14 cellular contexts compared by ENCODE assay signal in the genomic region with DNA sequence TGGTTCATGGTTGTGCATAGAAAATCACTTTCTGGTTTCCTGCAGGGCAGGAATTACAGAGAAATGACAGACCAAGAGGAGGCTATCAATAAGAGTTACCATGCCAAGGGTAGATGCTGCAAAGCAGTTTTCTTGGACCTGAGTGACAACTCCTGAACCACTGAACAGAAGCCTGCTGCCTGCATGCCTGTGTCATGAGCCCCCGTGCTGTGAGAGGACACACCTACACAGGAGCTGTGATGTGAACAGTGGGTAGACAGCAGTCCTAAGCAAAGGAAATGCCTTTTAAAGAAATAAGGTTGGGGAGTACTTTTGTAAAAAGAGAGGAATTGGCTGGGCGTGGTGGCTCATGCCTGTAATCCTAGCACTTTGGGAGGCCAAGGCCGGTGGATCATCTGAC. TPM values are rescaled to one million over a fixed set of nuclear protein-coding genes. Genes with fewer than 3 reads are reported as not detected.
DNase-seq lines count a peak whose midpoint lies in the region; ATAC-seq, FAIRE-seq and TF ChIP-seq lines count a peak whose summit lies in the region.
"Had no signal": no experiment of that assay in that cellular context is flagged by ENCODE, and none has a peak within 500 bp of the region (broad histone marks: within the 10 kb centered on the region; RNA-seq: fewer than 3 reads in every experiment).

No MANE protein-coding gene starts in this region.

- H3K36me3 ChIP-seq in Loucy (ENCODE audit: insufficient read depth, low read length) (no peaks in the 10 kb centered on the region), keratinocyte (ENCODE audit: control insufficient read depth in 2 of 2, extremely low read depth in 1 of 2, insufficient read depth in 2 of 2, low read length in 2 of 2) (no peaks in the 10 kb centered on the region)
- H3K36me3 ChIP-seq: prostate gland had no signal

- intact Hi-C loops in activated CD4-positive, alpha-beta T cell treated with anti-CD3 and anti-CD28 coated beads for 36 hours (cut with DNase I, micrococcal nuclease), result loop anchor here (1.0 to 10.0 kb wide), 6 partner anchors 333 to 921 kb away; no protein-coding TSS in a partner anchor

- peaks cover 21% of the 10 kb centered on the region for H3K4me1 ChIP-seq in Loucy (ENCODE audit: insufficient read depth, low read length, poor library complexity, severe bottlenecking)
- peaks cover 19% of the 10 kb centered on the region for H3K4me1 ChIP-seq in keratinocyte (ENCODE audit: control insufficient read depth, extremely low read depth, insufficient read depth, low read length)
- H3K4me1 ChIP-seq: prostate gland had no signal

- no peaks in the 10 kb centered on the region for H3F3A ChIP-seq in Loucy (ENCODE audit: low read depth)

- H3K79me2 ChIP-seq in Loucy (ENCODE audit: insufficient read depth, low read length), result no peaks in the 10 kb centered on the region
- H3K79me2 ChIP-seq in keratinocyte (ENCODE audit: control insufficient read depth, insufficient read depth, low read length), result no peaks in the 10 kb centered on the region

- POLR2A ChIA-PET in activated CD4-positive, alpha-beta T cell treated with anti-CD3 and anti-CD28 coated beads for 36 hours (lab: Charles Lee), result no interaction called here

- H3K36me3 Mint-ChIP-seq in activated T-helper 17 cell treated with anti-CD3 and anti-CD28 coated beads, Interleukin-2, amount 50 U/mL, for 72 hours (ENCODE audit: low read depth), result no peaks in the 10 kb centered on the region
- no peaks in the 10 kb centered on the region for H3K36me3 Mint-ChIP-seq in activated CD4-positive, alpha-beta T cell treated with anti-CD3 and anti-CD28 coated beads for 36 hours (ENCODE audit: low read depth)
- H3K36me3 Mint-ChIP-seq: mesothelial cell of epicardium had no signal

- peak; percentile 66 for FAIRE-seq in keratinocyte (lab: Jason Lieb, UNC)

- H4K20me1 ChIP-seq in Loucy (ENCODE audit: insufficient read depth, low read length, poor library complexity, severe bottlenecking) (no peaks in the 10 kb centered on the region), keratinocyte (ENCODE audit: control insufficient read depth, extremely low read depth, insufficient read depth, low read length) (no peaks in the 10 kb centered on the region)

- CTCF ChIA-PET in activated CD4-positive, alpha-beta T cell treated with anti-CD3 and anti-CD28 coated beads for 36 hours (lab: Charles Lee), result interaction anchor here (0.5 to 2.0 kb wide), 6 partner anchors 68 to 675 kb away, joined by 3 to 5 read pairs (median 4); no protein-coding TSS in a partner anchor

- peaks cover 3% of the 10 kb centered on the region for H3K27me3 Mint-ChIP-seq in activated T-helper 17 cell treated with anti-CD3 and anti-CD28 coated beads, Interleukin-2, amount 50 U/mL, for 72 hours
- no peaks in the 10 kb centered on the region for H3K27me3 Mint-ChIP-seq in activated CD4-positive, alpha-beta T cell treated with anti-CD3 and anti-CD28 coated beads for 36 hours
- H3K27me3 Mint-ChIP-seq: effector memory CD8-positive, alpha-beta T cell had no signal

- H3K4me3 Mint-ChIP-seq in activated T-helper 17 cell treated with anti-CD3 and anti-CD28 coated beads, Interleukin-2, amount 50 U/mL, for 72 hours, result no peak overlapping the region
- no peak overlapping the region for H3K4me3 Mint-ChIP-seq in activated CD4-positive, alpha-beta T cell treated with anti-CD3 and anti-CD28 coated beads for 36 hours
- H3K4me3 Mint-ChIP-seq: mesothelial cell of epicardium had no signal

- H3K4me2 ChIP-seq in Loucy (ENCODE audit: low read depth, low read length, poor library complexity, severe bottlenecking) (peak overlapping the region; percentile 3), keratinocyte (ENCODE audit: control insufficient read depth, extremely low read depth, insufficient read depth, low read depth, low read length) (peak overlapping the region; percentile 67)

- no peak for TF ChIP-seq CTCF in Loucy (conservative IDR thresholded peaks at IDR 0.05; ENCODE audit: low read length)
- TF ChIP-seq CTCF in keratinocyte (optimal IDR thresholded peaks at IDR 0.05 in 1 of 3, IDR thresholded peaks at IDR 0.05 in 1 of 3, conservative IDR thresholded peaks at IDR 0.05 in 1 of 3; ENCODE audit: extremely low read depth in 1 of 3, insufficient read depth in 2 of 3, low read length in 3 of 3), result no peak

- no peaks in the 10 kb centered on the region for H3K9me3 ChIP-seq in Loucy (ENCODE audit: insufficient read depth, low read depth, low read length)
- no peaks in the 10 kb centered on the region for H3K9me3 ChIP-seq in keratinocyte (ENCODE audit: control insufficient read depth, low read depth, low read length)
- H3K9me3 ChIP-seq: prostate gland had no signal

- peaks cover 13% of the 10 kb centered on the region for H3K4me1 Mint-ChIP-seq in activated T-helper 17 cell treated with anti-CD3 and anti-CD28 coated beads, Interleukin-2, amount 50 U/mL, for 72 hours
- peaks cover 31% of the 10 kb centered on the region for H3K4me1 Mint-ChIP-seq in activated CD4-positive, alpha-beta T cell treated with anti-CD3 and anti-CD28 coated beads for 36 hours

- dilution Hi-C loops in keratinocyte (cut with MboI; ENCODE audit: extremely low pct_ligation_motif_present, low sequenced_read_pairs), result no loop called here

- H2AFZ ChIP-seq in Loucy (ENCODE audit: low read length) (no peak overlapping the region), keratinocyte (ENCODE audit: control insufficient read depth, low read length) (peak overlapping the region; percentile 52)

- H3K4me3 ChIP-seq in Loucy (ENCODE audit: low read length, poor library complexity, severe bottlenecking) (no peak overlapping the region), keratinocyte (ENCODE audit: control insufficient read depth in 2 of 3, extremely low read depth in 1 of 3, insufficient read depth in 2 of 3, low read depth in 1 of 3, low read length in 3 of 3) (no peak overlapping the region)
- H3K4me3 ChIP-seq: prostate gland had no signal

- H3K9me2 ChIP-seq in Loucy (replicated peaks; ENCODE audit: low read depth, low read length), result no peaks in the 10 kb centered on the region

- H3K9me3 Mint-ChIP-seq in activated T-helper 17 cell treated with anti-CD3 and anti-CD28 coated beads, Interleukin-2, amount 50 U/mL, for 72 hours, result no peaks in the 10 kb centered on the region
- H3K9me3 Mint-ChIP-seq in activated CD4-positive, alpha-beta T cell treated with anti-CD3 and anti-CD28 coated beads for 36 hours (ENCODE audit: low read depth), result no peaks in the 10 kb centered on the region
- H3K9me3 Mint-ChIP-seq: effector memory CD8-positive, alpha-beta T cell; HFFc6; mesothelial cell of epicardium had no signal

- ATAC-seq in activated T-helper 17 cell treated with anti-CD3 and anti-CD28 coated beads, Interleukin-2, amount 50 U/mL, for 72 hours (replicated peaks), result no peak
- no peak for ATAC-seq in activated CD4-positive, alpha-beta T cell treated with anti-CD3 and anti-CD28 coated beads for 36 hours
- ATAC-seq in GM21786 (IDR thresholded peaks at IDR 0.05; ENCODE audit: unreplicated experiment), result no peak

- no peaks in the 10 kb centered on the region for H3K9me1 ChIP-seq in keratinocyte (ENCODE audit: control insufficient read depth, extremely low read depth, insufficient read depth, low read length)

- H3K9ac ChIP-seq in Loucy (ENCODE audit: low read depth, low read length, poor library complexity, severe bottlenecking) (no peak overlapping the region), keratinocyte (ENCODE audit: control insufficient read depth, extremely low read depth, insufficient read depth, low read length) (peak overlapping the region; percentile 22)

- peak overlapping the region; percentile 83 for H3K27ac Mint-ChIP-seq in activated T-helper 17 cell treated with anti-CD3 and anti-CD28 coated beads, Interleukin-2, amount 50 U/mL, for 72 hours
- no peak overlapping the region for H3K27ac Mint-ChIP-seq in activated CD4-positive, alpha-beta T cell treated with anti-CD3 and anti-CD28 coated beads for 36 hours
- H3K27ac Mint-ChIP-seq: effector memory CD8-positive, alpha-beta T cell; mesothelial cell of epicardium had no signal

- H3K27me3 ChIP-seq in Loucy (ENCODE audit: insufficient read depth, low read length, poor library complexity, severe bottlenecking) (no peaks in the 10 kb centered on the region), keratinocyte (ENCODE audit: control insufficient read depth, extremely low read depth, insufficient read depth, low read length) (no peaks in the 10 kb centered on the region)

- peak overlapping the region; percentile 5 for H3K27ac ChIP-seq in keratinocyte (ENCODE audit: control insufficient read depth, insufficient read depth, low read length)
- H3K27ac ChIP-seq: prostate gland, SK-N-MC had no signal

- DNase-seq in EH (ENCODE audit: low read depth) (peak; percentile 22), keratinocyte (ENCODE audit: low read depth, low spot score) (no peak), hepatic stellate cell (ENCODE audit: low spot score) (no peak)
- DNase-seq in activated CD4-positive, alpha-beta T cell treated with anti-CD3 and anti-CD28 coated beads for 36 hours, result no peak
- DNase-seq: activated CD4-positive, alpha-beta T cell treated with anti-CD3 and anti-CD28 coated beads for 1 hour; NCI-H187 treated with DMSO at 0.1 percent for 48 hours had no signal

RNA-seq across cellular contexts. Expression of gene CREB1, which starts 54.2 kb away (rescaled TPM):
- 10 to 100 TPM; 84.2 to 97.5 TPM for total RNA-seq in activated T-helper 17 cell treated with anti-CD3 and anti-CD28 coated beads, Interleukin-2, amount 50 U/mL, for 72 hours
- 35.6 to 56.1 TPM (median 38.9 TPM) in 3 replicates for polyA plus RNA-seq in keratinocyte
- polyA plus RNA-seq in keratinocyte (2011; ENCODE audit: low read depth), result 16.4 TPM
- polyA plus RNA-seq in keratinocyte (2011; cell fraction: cytosol; rRNA removed), result 16.5 and 35.8 TPM in 2 replicates
- 42.4 and 46.0 TPM in 2 replicates for polyA plus RNA-seq in keratinocyte (2011; cell fraction: nucleus; rRNA removed)
- polyA plus RNA-seq in keratinocyte (2012; ENCODE audit: low replicate concordance), result 12.6 and 30.3 TPM in 2 replicates
- polyA minus RNA-seq in keratinocyte, result 62.2 to 125 TPM (median 111 TPM) in 3 replicates
- polyA minus RNA-seq in keratinocyte (2011; cell fraction: cytosol; rRNA and poly(A)+ RNA removed), result 26.9 TPM
- 33.4 and 71.0 TPM in 2 replicates for polyA minus RNA-seq in keratinocyte (2011; cell fraction: nucleus; rRNA and poly(A)+ RNA removed)
- 100 to 1,000 TPM in 1 of 2 experiments, 10 to 100 TPM in 1; 85.4 to 136 TPM for total RNA-seq in activated CD4-positive, alpha-beta T cell treated with anti-CD3 and anti-CD28 coated beads for 36 hours
